Comparison of ENCODE assay signal across 14 cellular contexts in the genomic region with DNA sequence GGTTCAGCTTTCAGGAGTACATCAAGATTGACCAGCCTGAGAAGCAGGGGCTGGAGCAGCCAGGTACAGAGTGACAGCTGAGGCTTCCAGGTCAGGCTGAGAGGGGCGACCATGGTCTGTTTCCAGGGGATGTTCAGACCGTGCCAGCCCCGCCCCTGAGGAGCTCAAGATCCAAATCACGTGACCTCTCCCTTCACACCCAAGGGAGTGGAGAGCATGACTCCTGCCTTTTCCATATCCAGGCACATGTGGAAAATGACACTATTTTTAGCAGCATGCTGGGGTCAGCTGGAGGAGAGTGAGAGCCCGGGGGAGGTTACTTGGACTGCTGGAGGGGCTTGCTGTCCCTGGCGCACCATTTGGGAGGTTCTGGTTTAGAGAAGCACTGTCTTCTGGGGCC.
DNase-seq lines count a peak whose midpoint lies in the region; ATAC-seq lines count a peak whose summit lies in the region.
"Had no signal": no experiment of that assay in that cellular context is flagged by ENCODE, and none has a peak within 500 bp of the region (broad histone marks: within the 10 kb centered on the region; RNA-seq: fewer than 3 reads in every experiment).

No MANE protein-coding gene starts in this region.

- ATAC-seq in central memory CD8-positive, alpha-beta T cell (replicated peaks; ENCODE audit: extremely low read depth, poor library complexity, severe bottlenecking) = no peak
- ATAC-seq in naive thymus-derived CD4-positive, alpha-beta T cell = no peak
- no peak for ATAC-seq in GM21576 (IDR thresholded peaks at IDR 0.05; ENCODE audit: unreplicated experiment)

- peak overlapping the region in 5 of 8 donors; percentile 30 to 94 (median 64) for H3K4me3 Mint-ChIP-seq in CD4-positive, alpha-beta memory T cell
- peak overlapping the region; percentile 87 for H3K4me3 Mint-ChIP-seq in central memory CD8-positive, alpha-beta T cell
- peak overlapping the region in 8 of 10 donors; percentile 13 to 96 (median 82) for H3K4me3 Mint-ChIP-seq in naive thymus-derived CD4-positive, alpha-beta T cell
- H3K4me3 Mint-ChIP-seq: B cell had no signal

- peaks cover 25 to 48% (median 39%) of the 10 kb centered on the region in 4 donors for H3K4me1 Mint-ChIP-seq in CD4-positive, alpha-beta memory T cell
- peaks cover 43% of the 10 kb centered on the region for H3K4me1 Mint-ChIP-seq in central memory CD8-positive, alpha-beta T cell
- peaks cover 42 to 72% (median 59%) of the 10 kb centered on the region in 7 donors for H3K4me1 Mint-ChIP-seq in naive thymus-derived CD4-positive, alpha-beta T cell
- H3K4me1 Mint-ChIP-seq: B cell had no signal

- CTCF ChIA-PET in CD4-positive, alpha-beta memory T cell (lab: Charles Lee; ENCODE audit: partially characterized antibody) = interaction anchor here (1.2 to 1.4 kb wide), 2 partner anchors 100 to 108 kb away, joined by 3 to 6 read pairs; no protein-coding TSS in a partner anchor
- CTCF ChIA-PET in naive thymus-derived CD4-positive, alpha-beta T cell (lab: Charles Lee) = interaction anchor here (1.2 to 1.7 kb wide), 2 partner anchors 17 to 110 kb away, joined by 4 to 5 read pairs; no protein-coding TSS in a partner anchor

- H3K27ac Mint-ChIP-seq in CD4-positive, alpha-beta memory T cell = peak overlapping the region in 6 of 7 donors; percentile 6 to 98 (median 66)
- H3K27ac Mint-ChIP-seq in central memory CD8-positive, alpha-beta T cell (ENCODE audit: low read depth) = peak overlapping the region; percentile 93
- peak overlapping the region in 8 of 9 donors; percentile 17 to 95 (median 82) for H3K27ac Mint-ChIP-seq in naive thymus-derived CD4-positive, alpha-beta T cell
- H3K27ac Mint-ChIP-seq: B cell had no signal

- H3K4me3 ChIP-seq in CD4-positive, alpha-beta memory T cell (ENCODE audit: low read length in 2 of 2) = no peak overlapping the region
- H3K4me3 ChIP-seq in naive thymus-derived CD4-positive, alpha-beta T cell (ENCODE audit: low read length) = no peak overlapping the region

- no peaks in the 10 kb centered on the region for H3K27me3 Mint-ChIP-seq in CD4-positive, alpha-beta memory T cell
- H3K27me3 Mint-ChIP-seq in central memory CD8-positive, alpha-beta T cell = no peaks in the 10 kb centered on the region
- peaks cover 0 to 3% (median 0%) of the 10 kb centered on the region in 5 donors for H3K27me3 Mint-ChIP-seq in naive thymus-derived CD4-positive, alpha-beta T cell

- DNase-seq in AG20443 (ENCODE audit: low spot score) = peak; percentile 31
- no peak for DNase-seq in CD4-positive, alpha-beta memory T cell
- DNase-seq in central memory CD8-positive, alpha-beta T cell (ENCODE audit: low spot score in 2 of 2) = no peak
- no peak for DNase-seq in naive thymus-derived CD4-positive, alpha-beta T cell
- no peak for DNase-seq in glomerular visceral epithelial cell (ENCODE audit: extremely low spot score)
- no peak for DNase-seq in NCI-H2227 treated with DMSO at 0.1 percent for 48 hours (lab: John Stamatoyannopoulos, UW)
- DNase-seq: activated CD4-positive, alpha-beta T cell treated with anti-CD3 and anti-CD28 coated beads, Interleukin-2, amount 50 U/mL, for 4 hours; activated T-cell treated with anti-CD3 and anti-CD28 coated beads, Interleukin-2, amount 50 U/mL, for 72 hours; anterior cingulate cortex; foreskin fibroblast; NCI-H1436 treated with DMSO at 0.1 percent for 48 hours; NCI-H510A treated with DMSO at 0.1 percent for 48 hours had no signal

- H3K9me3 Mint-ChIP-seq in CD4-positive, alpha-beta memory T cell = no peaks in the 10 kb centered on the region
- no peaks in the 10 kb centered on the region for H3K9me3 Mint-ChIP-seq in central memory CD8-positive, alpha-beta T cell
- no peaks in the 10 kb centered on the region for H3K9me3 Mint-ChIP-seq in naive thymus-derived CD4-positive, alpha-beta T cell
- H3K9me3 Mint-ChIP-seq: activated T-cell treated with anti-CD3 and anti-CD28 coated beads, Interleukin-2, amount 50 U/mL, for 72 hours had no signal

- intact Hi-C loops in CD4-positive, alpha-beta memory T cell (cut with micrococcal nuclease) = no loop called here
- intact Hi-C loops in naive thymus-derived CD4-positive, alpha-beta T cell (cut with micrococcal nuclease) = no loop called here

- H3K4me1 ChIP-seq in CD4-positive, alpha-beta memory T cell (ENCODE audit: insufficient read depth, low read length) = peaks cover 34% of the 10 kb centered on the region
- H3K4me1 ChIP-seq in naive thymus-derived CD4-positive, alpha-beta T cell (ENCODE audit: control insufficient read depth in 2 of 2, insufficient read depth in 2 of 2, low read length in 2 of 2) = peaks cover 10 to 32% of the 10 kb centered on the region in 2 donors

- H3K27ac ChIP-seq in CD4-positive, alpha-beta memory T cell (ENCODE audit: low read depth, low read length) = no peak overlapping the region
- no peak overlapping the region for H3K27ac ChIP-seq in naive thymus-derived CD4-positive, alpha-beta T cell (ENCODE audit: low read depth, low read length)

- no peaks in the 10 kb centered on the region for H3K36me3 ChIP-seq in CD4-positive, alpha-beta memory T cell (ENCODE audit: insufficient read depth, low read length)
- H3K36me3 ChIP-seq in naive thymus-derived CD4-positive, alpha-beta T cell (ENCODE audit: control insufficient read depth in 2 of 3, insufficient read depth in 3 of 3, low read length in 3 of 3) = no peaks in the 10 kb centered on the region

- peaks cover 0 to 9% of the 10 kb centered on the region in 2 donors for H3K36me3 Mint-ChIP-seq in CD4-positive, alpha-beta memory T cell
- peaks cover 14% of the 10 kb centered on the region for H3K36me3 Mint-ChIP-seq in central memory CD8-positive, alpha-beta T cell (ENCODE audit: insufficient read depth)
- peaks cover 0 to 19% (median 0%) of the 10 kb centered on the region in 5 donors for H3K36me3 Mint-ChIP-seq in naive thymus-derived CD4-positive, alpha-beta T cell

- H3K27me3 ChIP-seq in CD4-positive, alpha-beta memory T cell (ENCODE audit: insufficient read depth, low read length) = no peaks in the 10 kb centered on the region
- H3K27me3 ChIP-seq in naive thymus-derived CD4-positive, alpha-beta T cell (ENCODE audit: control insufficient read depth in 2 of 2, insufficient read depth in 2 of 2, low read length in 2 of 2) = no peaks in the 10 kb centered on the region

- POLR2A ChIA-PET in CD4-positive, alpha-beta memory T cell (lab: Charles Lee; ENCODE audit: partially characterized antibody) = no interaction called here
- POLR2A ChIA-PET in naive thymus-derived CD4-positive, alpha-beta T cell (lab: Charles Lee) = interaction anchor here (2.6 kb wide), 1 partner anchor 14 kb away, joined by 7 read pairs; no protein-coding TSS in a partner anchor

- H3K9me3 ChIP-seq in CD4-positive, alpha-beta memory T cell (ENCODE audit: control insufficient read depth in 1 of 2, low read length in 2 of 2) = no peaks in the 10 kb centered on the region
- no peaks in the 10 kb centered on the region for H3K9me3 ChIP-seq in naive thymus-derived CD4-positive, alpha-beta T cell (ENCODE audit: control insufficient read depth in 2 of 3, low read length in 3 of 3)
